In genomic region chr1:31583995-31584868, GRCh38 we compare ENCODE assay signal across 11 cellular contexts. TPM values are rescaled to one million over a fixed set of nuclear protein-coding genes. Genes with fewer than 3 reads are reported as not detected.
A peak's percentile ranks its signal among the peaks of the same experiment; 100 is the strongest.
DNase-seq lines count a peak whose midpoint lies in the region; ATAC-seq, FAIRE-seq and TF ChIP-seq lines count a peak whose summit lies in the region.
"Had no signal": no experiment of that assay in that cellular context is flagged by ENCODE, and none has a peak within 500 bp of the region (broad histone marks: within the 10 kb centered on the region; RNA-seq: fewer than 3 reads in every experiment).

No MANE protein-coding gene starts in this region.

- no peak overlapping the region for H3K9ac ChIP-seq in parathyroid adenoma

- H3K4me3 ChIP-seq in fibroblast of villous mesenchyme (ENCODE audit: low read depth, low read length) (no peak overlapping the region), parathyroid adenoma (ENCODE audit: low read depth, low read length) (no peak overlapping the region)

- TF ChIP-seq CTCF in Calu3 (IDR thresholded peaks at IDR 0.05; ENCODE audit: unreplicated experiment) = no peak
- TF ChIP-seq CTCF in RWPE1 (conservative IDR thresholded peaks at IDR 0.05; ENCODE audit: low read depth) = no peak
- TF ChIP-seq CTCF in fibroblast of villous mesenchyme (IDR thresholded peaks at IDR 0.05; ENCODE audit: insufficient read depth, low read depth, low read length) = no peak
- no peak for TF ChIP-seq CTCF in parathyroid adenoma (IDR thresholded peaks at IDR 0.05)

- H3K36me3 ChIP-seq in parathyroid adenoma (ENCODE audit: control insufficient read depth, insufficient read depth, low read length) = no peaks in the 10 kb centered on the region

- H3K36me3 Mint-ChIP-seq in Calu3 (ENCODE audit: insufficient read depth, unreplicated experiment) = peaks cover 37% of the 10 kb centered on the region

- H3K27ac Mint-ChIP-seq in Calu3 (ENCODE audit: unreplicated experiment) = no peak overlapping the region

- peak overlapping the region; percentile 15 for H3K4me2 ChIP-seq in parathyroid adenoma (ENCODE audit: low read length)

- no peak for FAIRE-seq in GM19239 (lab: Jason Lieb, UNC)
- FAIRE-seq: G401.6 had no signal

- intact Hi-C loops in Calu3 (cut with micrococcal nuclease; ENCODE audit: unreplicated experiment) = no loop called here

- no peaks in the 10 kb centered on the region for H3K4me1 ChIP-seq in parathyroid adenoma

- no peaks in the 10 kb centered on the region for H3K79me2 ChIP-seq in parathyroid adenoma

- peak overlapping the region; percentile 46 for H3K27ac ChIP-seq in RWPE1
- H3K27ac ChIP-seq in parathyroid adenoma = peak overlapping the region; percentile 54

- no peaks in the 10 kb centered on the region for H3K9me3 ChIP-seq in parathyroid adenoma (ENCODE audit: control insufficient read depth, low read length)

- no peak for ATAC-seq in HG02852 (IDR thresholded peaks at IDR 0.05; ENCODE audit: unreplicated experiment)
- ATAC-seq: activated T-cell treated with anti-CD3 and anti-CD28 coated beads, Interleukin-2, amount 50 U/mL, for 4 hours had no signal

- no peaks in the 10 kb centered on the region for H3K9me3 Mint-ChIP-seq in Calu3 (ENCODE audit: low read depth, unreplicated experiment)
- H3K9me3 Mint-ChIP-seq: activated T-cell treated with anti-CD3 and anti-CD28 coated beads, Interleukin-2, amount 50 U/mL, for 4 hours had no signal

- peak overlapping the region; percentile 57 for H3K4me3 Mint-ChIP-seq in Calu3 (ENCODE audit: low read depth, unreplicated experiment)
- H3K4me3 Mint-ChIP-seq: activated T-cell treated with anti-CD3 and anti-CD28 coated beads, Interleukin-2, amount 50 U/mL, for 4 hours had no signal

- CTCF ChIA-PET in Calu3 (lab: Charles Lee) = interaction anchor here (0.6 kb wide), 2 partner anchors 28 to 35 kb away, joined by 3 to 7 read pairs; no protein-coding TSS in a partner anchor
- CTCF ChIA-PET in RWPE1 (lab: Yijun Ruan, JAX) = interaction anchor here (0.6 to 1.0 kb wide), 2 partner anchors 9 to 10 kb away, joined by 3 to 5 read pairs; no protein-coding TSS in a partner anchor

- H3K4me1 Mint-ChIP-seq in Calu3 (ENCODE audit: low read depth, unreplicated experiment) = peaks cover 14% of the 10 kb centered on the region

- POLR2A ChIA-PET in RWPE1 (lab: Yijun Ruan, JAX; ENCODE audit: low non-redundant PET) = interaction anchor here (0.7 kb wide), 1 partner anchor 42 kb away, joined by 5 read pairs; no protein-coding TSS in a partner anchor

- BruUV-seq in Calu3 (replicated peaks; lab: Mats Ljungman, UMichigan) = no TSS peak

- no peaks in the 10 kb centered on the region for H3K27me3 Mint-ChIP-seq in Calu3 (ENCODE audit: unreplicated experiment)

- H2AFZ ChIP-seq in parathyroid adenoma = no peak overlapping the region

- no peaks in the 10 kb centered on the region for H3K27me3 ChIP-seq in parathyroid adenoma (ENCODE audit: control insufficient read depth, insufficient read depth, low read length)

- DNase-seq in Calu3 (peak; percentile 82), RWPE1 (ENCODE audit: low spot score) (no peak), fibroblast of villous mesenchyme (ENCODE audit: low read depth) (peak; percentile 79), retina (no peak), GM19239 (ENCODE audit: insufficient read length, low spot score) (no peak)
- no peak for DNase-seq in stimulated activated CD4-positive, alpha-beta T cell treated with anti-CD3 and anti-CD28 coated beads, Interleukin-4, amount 100 ng/mL, for 24 hours
- DNase-seq: activated T-cell treated with anti-CD3 and anti-CD28 coated beads, Interleukin-2, amount 50 U/mL, for 4 hours; NCI-H526 treated with DMSO at 0.1 percent for 48 hours had no signal

RNA-seq across cellular contexts. Expression of gene TINAGL1, which starts 7.9 kb away (rescaled TPM):
- total RNA-seq in Calu3 (2022) (388 and 430 TPM in 2 replicates), fibroblast of villous mesenchyme (60.5 and 87.6 TPM in 2 replicates)

RNA-seq across cellular contexts. Expression of gene HCRTR1, which starts 33.3 kb away (rescaled TPM):
- not detected in 2 replicates for total RNA-seq in Calu3 (2022)
- under 0.01 TPM in 2 replicates for total RNA-seq in fibroblast of villous mesenchyme
- total RNA-seq: activated T-cell treated with anti-CD3 and anti-CD28 coated beads, Interleukin-2, amount 50 U/mL, for 4 hours had no signal

Comparison
In these comparisons a context has a peak if more than half of its experiments do, and no peak if none do; other contexts are left out.
1. DNase-seq: peak in Calu3 (single experiment) and fibroblast of villous mesenchyme (single experiment); none in RWPE1 (single experiment), retina (single experiment), GM19239 (single experiment) and stimulated activated CD4-positive, alpha-beta T cell treated with anti-CD3 and anti-CD28 coated beads, Interleukin-4, amount 100 ng/mL, for 24 hours (single experiment).